1 cellular context compared by ENCODE assay signal in the genomic region with DNA sequence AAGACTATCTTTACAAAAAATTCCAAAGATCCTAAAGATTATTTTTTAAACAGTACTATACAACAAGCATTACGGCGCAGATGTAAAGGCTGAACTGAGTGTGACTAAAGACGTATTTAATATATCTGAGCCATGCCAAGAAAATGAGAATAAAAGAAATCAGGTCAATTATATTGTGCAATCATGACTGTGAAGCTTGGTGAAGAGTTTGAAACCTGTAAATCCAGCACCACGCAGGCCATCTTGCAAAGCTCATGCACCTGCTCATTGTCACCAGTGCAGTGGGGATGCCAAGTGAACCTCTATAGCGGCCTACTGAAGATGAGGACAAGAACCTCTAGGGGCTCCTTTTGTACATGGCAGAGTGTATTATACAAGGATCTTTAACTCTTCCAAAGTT.
A peak's percentile ranks its signal among the peaks of the same experiment; 100 is the strongest.
TF ChIP-seq lines count a peak whose summit lies in the region.

No MANE protein-coding gene starts in this region.

TF ChIP-seq in HepG2, 621 proteins besides CTCF, POLR2A, EP300 and RAD21 (continued from another document):
- TF ChIP-seq, protein P1, sequence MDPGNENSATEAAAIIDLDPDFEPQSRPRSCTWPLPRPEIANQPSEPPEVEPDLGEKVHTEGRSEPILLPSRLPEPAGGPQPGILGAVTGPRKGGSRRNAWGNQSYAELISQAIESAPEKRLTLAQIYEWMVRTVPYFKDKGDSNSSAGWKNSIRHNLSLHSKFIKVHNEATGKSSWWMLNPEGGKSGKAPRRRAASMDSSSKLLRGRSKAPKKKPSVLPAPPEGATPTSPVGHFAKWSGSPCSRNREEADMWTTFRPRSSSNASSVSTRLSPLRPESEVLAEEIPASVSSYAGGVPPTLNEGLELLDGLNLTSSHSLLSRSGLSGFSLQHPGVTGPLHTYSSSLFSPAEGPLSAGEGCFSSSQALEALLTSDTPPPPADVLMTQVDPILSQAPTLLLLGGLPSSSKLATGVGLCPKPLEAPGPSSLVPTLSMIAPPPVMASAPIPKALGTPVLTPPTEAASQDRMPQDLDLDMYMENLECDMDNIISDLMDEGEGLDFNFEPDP (CRISPR knock-in tag; conservative IDR thresholded peaks at IDR 0.05) = no peak
- peak; percentile 68; the same call in 1 of the 2 replicates for TF ChIP-seq CEBPB (IDR thresholded peaks at IDR 0.05; ENCODE audit: borderline replicate concordance, low read depth, low read length)
